Comparison of ENCODE assay signal across 8 cellular contexts in genomic region chr19:39480337-39481228, GRCh38. TPM values are rescaled to one million over a fixed set of nuclear protein-coding genes. Genes with fewer than 3 reads are reported as not detected.
A peak's percentile ranks its signal among the peaks of the same experiment; 100 is the strongest.
DNase-seq lines count a peak whose midpoint lies in the region; ATAC-seq and TF ChIP-seq lines count a peak whose summit lies in the region.

TIMM50 (plus strand) TSS chr19:39480838; CDS start chr19:39480854, 16 bp downstream.

- peak within 1 kb of the TSS; percentile 96 for H2AK9ac ChIP-seq in IMR-90 (replicated peaks; ENCODE audit: low read depth, low read length, poor library complexity)

- peak within 1 kb of the TSS; percentile 86 for H2BK5ac ChIP-seq in IMR-90 (ENCODE audit: low read depth, low read length, poor library complexity, severe bottlenecking)

- peak within 1 kb of the TSS; percentile 94 for H3K27ac Mint-ChIP-seq in endothelial cell (ENCODE audit: unreplicated experiment)

- H3K4me1 Mint-ChIP-seq in endothelial cell (ENCODE audit: unreplicated experiment), result peaks cover 44% of the 10 kb centered on the region

- H3K4me2 ChIP-seq in IMR-90 (ENCODE audit: low read depth, low read length) (peak within 1 kb of the TSS; percentile 98), OCI-LY7 (ENCODE audit: low read length) (peak within 1 kb of the TSS; percentile 98)

- peaks cover 4% of the 10 kb centered on the region for H3K27me3 Mint-ChIP-seq in endothelial cell (ENCODE audit: unreplicated experiment)

- H4K20me1 ChIP-seq in IMR-90 (ENCODE audit: insufficient read depth, low read length) (peaks cover 11% of the 10 kb centered on the region; the same call in 1 of the 2 replicates), OCI-LY7 (ENCODE audit: insufficient read depth, low read length) (no peaks in the 10 kb centered on the region)

- dilution Hi-C loops in IMR-90 (cut with HindIII; ENCODE audit: low sequenced_read_pairs, unreplicated experiment), result no loop called here

- peak within 1 kb of the TSS; percentile 17; the same call in 1 of the 2 replicates for H2BK120ac ChIP-seq in IMR-90 (ENCODE audit: low read depth, low read length)

- CTCF ChIA-PET in IMR-90 (lab: Yijun Ruan, JAX) (no interaction called here), OCI-LY7 (lab: Charles Lee; ENCODE audit: unreplicated experiment) (interaction anchor here (0.5 to 1.0 kb wide), 4 partner anchors 18 to 79 kb away, joined by 3 to 15 read pairs (median 8); partner anchors contain the start of gene DLL3)

- no peaks in the 10 kb centered on the region for H3K9me3 ChIP-seq in IMR-90 (ENCODE audit: control insufficient read depth, insufficient read depth, low read length)
- no peaks in the 10 kb centered on the region for H3K9me3 ChIP-seq in OCI-LY7 (ENCODE audit: low read length)

- peak within 1 kb of the TSS; percentile 99 to 100 for H4K8ac ChIP-seq in IMR-90 (ENCODE audit: low read depth in 2 of 2, low read length in 2 of 2)

- H3K9me2 ChIP-seq in OCI-LY7 (ENCODE audit: insufficient read depth, low read length), result no peaks in the 10 kb centered on the region

- no peaks in the 10 kb centered on the region for H3K9me3 Mint-ChIP-seq in endothelial cell (ENCODE audit: unreplicated experiment)

- no peak for TF ChIP-seq CTCF in IMR-90 (conservative IDR thresholded peaks at IDR 0.05; ENCODE audit: low read depth, low read length)
- no peak for TF ChIP-seq CTCF in OCI-LY7 (conservative IDR thresholded peaks at IDR 0.05; ENCODE audit: low read length)
- no peak for TF ChIP-seq CTCF in endothelial cell (IDR thresholded peaks at IDR 0.05; ENCODE audit: unreplicated experiment)

- intact Hi-C loops in IMR-90 (cut with micrococcal nuclease), result loop anchor here (2.0 kb wide), 1 partner anchor 52 kb away; the partner anchor contains the start of gene EID2B
- intact Hi-C loops in OCI-LY7 (cut with micrococcal nuclease; ENCODE audit: unreplicated experiment), result loop anchor here (1.0 kb wide), 1 partner anchor 35 kb away; the partner anchor contains the start of gene SUPT5H

- BruUV-seq in IMR-90 (replicated peaks; lab: Mats Ljungman, UMichigan) (no TSS peak), OCI-LY7 (replicated peaks; lab: Mats Ljungman, UMichigan) (TSS peak; percentile 67)

- H3K18ac ChIP-seq in IMR-90 (ENCODE audit: low read depth, low read length), result peak within 1 kb of the TSS; percentile 78

- H3K79me1 ChIP-seq in IMR-90 (ENCODE audit: low read depth in 1 of 2, low read length in 2 of 2), result peaks cover 23 to 28% of the 10 kb centered on the region in 2 experiments

- DNase-seq in D341Med (ENCODE audit: low spot score) (peak; percentile 94), IMR-90 (peak; percentile 88), OCI-LY7 (ENCODE audit: low spot score) (peak; percentile 98), endothelial cell (ENCODE audit: low spot score) (peak; percentile 100), midbrain (lab: John Stamatoyannopoulos, UW) (peak; percentile 95)
- DNase-seq in activated CD8-positive, alpha-beta memory T cell treated with anti-CD3 and anti-CD28 coated beads, Interleukin-2, amount 50 U/mL, for 48 hours, result peak; percentile 99
- DNase-seq in stimulated activated CD8-positive, alpha-beta memory T cell treated with anti-CD3 and anti-CD28 coated beads, Interleukin-15, amount 100 ng/mL, for 48 hours (ENCODE audit: low read depth in 2 of 2), result peak; percentile 98

- peak within 1 kb of the TSS; percentile 94 for H3K4me3 Mint-ChIP-seq in endothelial cell (ENCODE audit: unreplicated experiment)

- POLR2A ChIA-PET in IMR-90 (lab: Charles Lee; ENCODE audit: unreplicated experiment), result interaction anchor here (1.0 kb wide), 1 partner anchor 45 kb away, joined by 3 read pairs; the partner anchor contains the start of gene RPS16
- POLR2A ChIA-PET in OCI-LY7 (lab: Charles Lee), result interaction anchor here (0.6 to 1.2 kb wide), 3 partner anchors 33 to 1783 kb away, joined by 3 to 9 read pairs (median 4); no protein-coding TSS in a partner anchor

- peaks cover 12% of the 10 kb centered on the region for H3K36me3 Mint-ChIP-seq in endothelial cell (ENCODE audit: low read depth, unreplicated experiment)

- peak within 1 kb of the TSS; percentile 84 for H3K4ac ChIP-seq in IMR-90 (ENCODE audit: low read depth, low read length)

- WGBS in IMR-90 (ENCODE audit: extremely low coverage in 2 of 2, insufficient read length in 1 of 2), 2 experiments, result 2% methylated on average over 9 of the region's 62 CpGs; no CpG with 5 or more reads in 1 of the 2 experiments

- peaks cover 16% of the 10 kb centered on the region for H3K36me3 ChIP-seq in IMR-90 (ENCODE audit: control insufficient read depth, insufficient read depth, low read length)
- peaks cover 47% of the 10 kb centered on the region for H3K36me3 ChIP-seq in OCI-LY7 (ENCODE audit: insufficient read depth, low read length)

- H3K56ac ChIP-seq in IMR-90 (ENCODE audit: extremely low read depth, insufficient read depth, low read length), result peak within 1 kb of the TSS; percentile 65

- H3K9me1 ChIP-seq in IMR-90 (ENCODE audit: insufficient read depth, low read length), result no peaks in the 10 kb centered on the region

- H3K9ac ChIP-seq in IMR-90 (ENCODE audit: low read depth, low read length), result peak within 1 kb of the TSS; percentile 83

- peak within 1 kb of the TSS; percentile 73 for H2AK5ac ChIP-seq in IMR-90 (ENCODE audit: low read depth, low read length)

- peak within 1 kb of the TSS; percentile 98 for H2AFZ ChIP-seq in IMR-90 (replicated peaks; ENCODE audit: low read length, poor library complexity)
- peak within 1 kb of the TSS; percentile 70; the same call in 1 of the 2 replicates for H2AFZ ChIP-seq in OCI-LY7 (ENCODE audit: low read length)

- peaks cover 9% of the 10 kb centered on the region for H3K4me1 ChIP-seq in IMR-90 (ENCODE audit: control insufficient read depth, insufficient read depth, low read length)
- H3K4me1 ChIP-seq in OCI-LY7 (ENCODE audit: insufficient read depth, low read length, poor library complexity, severe bottlenecking), result peaks cover 17% of the 10 kb centered on the region

- peak within 1 kb of the TSS; percentile 93 for H4K91ac ChIP-seq in IMR-90 (ENCODE audit: insufficient read depth, low read depth, low read length)

- H2BK20ac ChIP-seq in IMR-90 (ENCODE audit: low read depth, low read length), result no peak within 1 kb of the TSS

- H3K79me2 ChIP-seq in OCI-LY7 (ENCODE audit: insufficient read depth, low read depth, low read length), result peaks cover 21% of the 10 kb centered on the region

- no peak for TF ChIP-seq RAD21 in IMR-90 (IDR thresholded peaks at IDR 0.05; ENCODE audit: low read length)

- no peaks in the 10 kb centered on the region for H3K27me3 ChIP-seq in IMR-90 (ENCODE audit: control insufficient read depth, insufficient read depth, low read length)

- peak; percentile 74 for ATAC-seq in GM21526 (IDR thresholded peaks at IDR 0.05; ENCODE audit: low FRiP score, unreplicated experiment)
- ATAC-seq in IMR-90 (ENCODE audit: low read depth), result peak; percentile 99

- peak within 1 kb of the TSS; percentile 73; the same call in 1 of the 2 replicates for H3K23ac ChIP-seq in IMR-90 (ENCODE audit: low read depth, low read length)

- TF ChIP-seq POLR2A in IMR-90 (IDR thresholded peaks at IDR 0.05; ENCODE audit: low read depth, low read length), result peak; percentile 83

- H4K5ac ChIP-seq in IMR-90 (ENCODE audit: low read depth, low read length), result peak within 1 kb of the TSS; percentile 98

- H2BK15ac ChIP-seq in IMR-90 (ENCODE audit: low read depth, low read length), result no peak within 1 kb of the TSS

- peak within 1 kb of the TSS; percentile 96 for H3K14ac ChIP-seq in IMR-90 (replicated peaks; ENCODE audit: low read depth, low read length)

- in situ Hi-C loops in IMR-90 (cut with MboI; ENCODE audit: low sequenced_read_pairs), result no loop called here

- H3K4me3 ChIP-seq in IMR-90 (ENCODE audit: insufficient read depth, low read depth, low read length) (peak within 1 kb of the TSS; percentile 75), OCI-LY7 (ENCODE audit: low read depth, low read length, poor library complexity, severe bottlenecking) (peak within 1 kb of the TSS; percentile 91)

- H3K27ac ChIP-seq in IMR-90 (ENCODE audit: insufficient read depth, low read length) (peak within 1 kb of the TSS; percentile 88), OCI-LY7 (ENCODE audit: low read depth, low read length, poor library complexity, severe bottlenecking) (peak within 1 kb of the TSS; percentile 57)

TF ChIP-seq in IMR-90, 13 proteins besides CTCF, POLR2A, EP300 and RAD21:
- TF ChIP-seq CEBPB (IDR thresholded peaks at IDR 0.05; ENCODE audit: low read depth, low read length), result no peak
- TF ChIP-seq USF2 (IDR thresholded peaks at IDR 0.05; ENCODE audit: low read depth, low read length), result peak; percentile 17; the same call in 1 of the 2 replicates
- peak; percentile 86; the same call in 1 of the 2 replicates for TF ChIP-seq MAZ (IDR thresholded peaks at IDR 0.05; ENCODE audit: borderline replicate concordance, low read depth, low read length)
- peak; percentile 90 for TF ChIP-seq MXI1 (IDR thresholded peaks at IDR 0.05; ENCODE audit: borderline replicate concordance, low read depth, low read length)

RNA-seq across cellular contexts. Expression of gene TIMM50, which starts in this region (rescaled TPM):
- total RNA-seq in IMR-90 (2012; rRNA removed) (52.0 and 53.3 TPM in 2 replicates), OCI-LY7 (2022) (91.1 and 93.2 TPM in 2 replicates), endothelial cell (ENCODE audit: unreplicated experiment) (86.2 TPM)
- polyA plus RNA-seq in IMR-90 (2012; rRNA removed), result 76.8 and 89.9 TPM in 2 replicates
- polyA plus RNA-seq in IMR-90 (2012; cell fraction: cytosol; rRNA removed), result 74.3 and 78.9 TPM in 2 replicates
- polyA plus RNA-seq in IMR-90 (2012; cell fraction: nucleus; rRNA removed; ENCODE audit: low replicate concordance), result 86.9 and 89.0 TPM in 2 replicates
- 98.1 and 116 TPM in 2 replicates for total RNA-seq in OCI-LY7 (2014; rRNA removed; shearing (Covaris generic))

Comparison
In these comparisons a context has a peak if more than half of its experiments do, and no peak if none do; other contexts are left out.
1. Peak in every context shown above with its lines: DNase-seq, ATAC-seq, H3K4me3 ChIP-seq and H3K27ac ChIP-seq.